23 cellular contexts compared by ENCODE assay signal in genomic region chr10:125140151-125140550, GRCh38.
"Had no signal": no experiment of that assay in that cellular context is flagged by ENCODE, and none has a peak within 500 bp of the region (broad histone marks: within the 10 kb centered on the region; RNA-seq: fewer than 3 reads in every experiment).

No MANE protein-coding gene starts in this region.

- H3K36me3 Mint-ChIP-seq: naive B cell; stimulated activated effector memory CD8-positive, alpha-beta T cell treated with anti-CD3 and anti-CD28 coated beads, Interleukin-12 subunit alpha, Interleukin-12 subunit beta, amount 100 ng/mL, for 72 hours had no signal

- H3K27me3 Mint-ChIP-seq: type B pancreatic cell had no signal

- H3K9me3 Mint-ChIP-seq: mesothelial cell of epicardium; naive B cell; stimulated activated effector memory CD8-positive, alpha-beta T cell treated with anti-CD3 and anti-CD28 coated beads, Interleukin-12 subunit alpha, Interleukin-12 subunit beta, amount 100 ng/mL, for 72 hours; stimulated activated naive CD8-positive, alpha-beta T cell treated with anti-CD3 and anti-CD28 coated beads, Interleukin-15, Interleukin-2, amounts not matched to agents 100 ng/mL and 50 ng/mL, for 24 hours; type B pancreatic cell had no signal

- H3K27me3 ChIP-seq: heart right ventricle, hepatocyte, left lung, ovary, suprapubic skin, tibial nerve, uterus had no signal

- ATAC-seq: heart right ventricle; left colon; left lung; right cardiac atrium; sciatic nerve; stimulated activated effector memory CD8-positive, alpha-beta T cell treated with anti-CD3 and anti-CD28 coated beads, Interleukin-12 subunit alpha, Interleukin-12 subunit beta, amount 100 ng/mL, for 72 hours had no signal

- H3K36me3 ChIP-seq: ovary, prostate gland, thoracic aorta, uterus had no signal

- H3K4me3 Mint-ChIP-seq: mesothelial cell of epicardium; naive B cell; stimulated activated effector memory CD8-positive, alpha-beta T cell treated with anti-CD3 and anti-CD28 coated beads, Interleukin-12 subunit alpha, Interleukin-12 subunit beta, amount 100 ng/mL, for 72 hours; stimulated activated naive CD8-positive, alpha-beta T cell treated with anti-CD3 and anti-CD28 coated beads, Interleukin-15, Interleukin-2, amounts not matched to agents 100 ng/mL and 50 ng/mL, for 24 hours; type B pancreatic cell had no signal

- DNase-seq: heart right ventricle; left colon; left lung; mesendoderm; naive B cell; retina; stimulated activated CD4-positive, alpha-beta T cell treated with anti-CD3 and anti-CD28 coated beads, Interleukin-4, amount 100 ng/mL, for 24 hours; stimulated activated naive CD4-positive, alpha-beta T cell; uterus had no signal

- H3K4me3 ChIP-seq: heart right ventricle, hepatocyte, left lung, lung, ovary, prostate gland, skin epidermis, suprapubic skin, thoracic aorta, tibial nerve, uterus had no signal

- H3K9me3 ChIP-seq: heart right ventricle, left lung, ovary, prostate gland, suprapubic skin, thoracic aorta, tibial nerve, uterus had no signal

- H3K27ac Mint-ChIP-seq: mesothelial cell of epicardium; naive B cell; stimulated activated effector memory CD8-positive, alpha-beta T cell treated with anti-CD3 and anti-CD28 coated beads, Interleukin-12 subunit alpha, Interleukin-12 subunit beta, amount 100 ng/mL, for 72 hours; stimulated activated naive CD8-positive, alpha-beta T cell treated with anti-CD3 and anti-CD28 coated beads, Interleukin-15, Interleukin-2, amounts not matched to agents 100 ng/mL and 50 ng/mL, for 24 hours; type B pancreatic cell had no signal

- H3K27ac ChIP-seq: heart right ventricle, hepatocyte, left lung, ovary, prostate gland, skin epidermis, suprapubic skin, thoracic aorta, tibial nerve, uterus had no signal

- H3K4me1 Mint-ChIP-seq: stimulated activated effector memory CD8-positive, alpha-beta T cell treated with anti-CD3 and anti-CD28 coated beads, Interleukin-12 subunit alpha, Interleukin-12 subunit beta, amount 100 ng/mL, for 72 hours had no signal
